In the genomic region with DNA sequence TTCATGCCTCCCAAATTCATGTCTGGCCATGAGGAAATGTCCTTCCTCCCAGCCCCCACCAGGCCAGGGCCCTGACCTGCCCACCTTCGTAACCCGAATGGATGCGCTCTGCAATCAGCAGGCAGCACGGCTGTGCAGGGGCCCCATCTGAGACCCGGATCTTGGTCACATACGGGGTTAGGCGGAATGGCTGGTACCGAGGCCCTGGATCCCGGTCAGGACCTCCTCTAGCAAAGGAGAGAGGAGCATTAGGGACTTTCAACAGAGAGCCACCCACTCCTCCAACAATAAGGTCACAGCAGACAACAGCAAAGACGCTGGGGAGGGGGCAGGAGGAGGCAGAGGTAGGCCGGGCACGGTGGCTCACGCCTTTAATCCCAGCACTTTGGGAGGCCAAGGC, we compare ENCODE assay signal across 26 cellular contexts. TPM values are rescaled to one million over a fixed set of nuclear protein-coding genes. Genes with fewer than 3 reads are reported as not detected.
DNase-seq lines count a peak whose midpoint lies in the region; ATAC-seq and TF ChIP-seq lines count a peak whose summit lies in the region.
"Had no signal": no experiment of that assay in that cellular context is flagged by ENCODE, and none has a peak within 500 bp of the region (broad histone marks: within the 10 kb centered on the region; RNA-seq: fewer than 3 reads in every experiment).

No MANE protein-coding gene starts in this region.

- peaks cover 45% of the 10 kb centered on the region for H3K36me3 ChIP-seq in breast epithelium
- peaks cover 30 to 71% (median 41%) of the 10 kb centered on the region in 3 experiments for H3K36me3 ChIP-seq in naive thymus-derived CD4-positive, alpha-beta T cell (ENCODE audit: control insufficient read depth in 2 of 3, insufficient read depth in 3 of 3, low read length in 3 of 3)
- H3K36me3 ChIP-seq in thyroid gland = peaks cover 73 to 77% of the 10 kb centered on the region in 2 donors

- peak overlapping the region in 1 of 4 donors; percentile 60 for H3K4me3 Mint-ChIP-seq in IgD-negative memory B cell
- peak overlapping the region in 3 of 10 donors; percentile 11 to 32 (median 29) for H3K4me3 Mint-ChIP-seq in naive thymus-derived CD4-positive, alpha-beta T cell
- H3K4me3 Mint-ChIP-seq: activated naive CD8-positive, alpha-beta T cell treated with anti-CD3 and anti-CD28 coated beads, Interleukin-2, amount 50 U/mL, for 24 hours; stimulated activated naive CD8-positive, alpha-beta T cell treated with anti-CD3 and anti-CD28 coated beads, Interleukin-15, Interleukin-2, amounts not matched to agents 100 ng/mL and 50 ng/mL, for 24 hours; T-helper 2 cell treated with Interferon-gamma antibody and Interleukin-4, amounts not matched to agents 5 μg/mL and 100 μg/mL, for 36 hours had no signal

- H3K27me3 Mint-ChIP-seq in IgD-negative memory B cell = peaks cover 5% of the 10 kb centered on the region
- H3K27me3 Mint-ChIP-seq in naive thymus-derived CD4-positive, alpha-beta T cell = no peaks in the 10 kb centered on the region
- H3K27me3 Mint-ChIP-seq: activated naive CD8-positive, alpha-beta T cell treated with anti-CD3 and anti-CD28 coated beads, Interleukin-2, amount 50 U/mL, for 24 hours; stimulated activated naive CD8-positive, alpha-beta T cell treated with anti-CD3 and anti-CD28 coated beads, Interleukin-15, Interleukin-2, amounts not matched to agents 100 ng/mL and 50 ng/mL, for 24 hours had no signal

- H3K4me1 ChIP-seq in breast epithelium = peaks cover 10 to 13% of the 10 kb centered on the region in 2 donors
- H3K4me1 ChIP-seq in naive thymus-derived CD4-positive, alpha-beta T cell (ENCODE audit: control insufficient read depth in 2 of 2, insufficient read depth in 2 of 2, low read length in 2 of 2) = peaks cover 26 to 33% of the 10 kb centered on the region in 2 donors
- peaks cover 27 to 28% of the 10 kb centered on the region in 2 donors for H3K4me1 ChIP-seq in thyroid gland

- TF ChIP-seq POLR2A in breast epithelium (IDR thresholded peaks at IDR 0.05) = no peak
- no peak for TF ChIP-seq POLR2A in thyroid gland (IDR thresholded peaks at IDR 0.05)

- H3K4me3 ChIP-seq in breast epithelium (peak overlapping the region in 1 of 3 donors; percentile 13), thyroid gland (replicated peaks in 1 of 3) (no peak overlapping the region)
- no peak overlapping the region for H3K4me3 ChIP-seq in naive thymus-derived CD4-positive, alpha-beta T cell (ENCODE audit: low read length)
- H3K4me3 ChIP-seq: HAP-1, MG63 had no signal

- peak overlapping the region in 2 of 3 donors; percentile 71 to 87 for H3K27ac Mint-ChIP-seq in IgD-negative memory B cell
- peak overlapping the region in 5 of 9 donors; percentile 14 to 71 (median 55) for H3K27ac Mint-ChIP-seq in naive thymus-derived CD4-positive, alpha-beta T cell
- H3K27ac Mint-ChIP-seq: activated naive CD8-positive, alpha-beta T cell treated with anti-CD3 and anti-CD28 coated beads, Interleukin-2, amount 50 U/mL, for 24 hours; CD4-positive, alpha-beta T cell; stimulated activated naive CD8-positive, alpha-beta T cell treated with anti-CD3 and anti-CD28 coated beads, Interleukin-15, Interleukin-2, amounts not matched to agents 100 ng/mL and 50 ng/mL, for 24 hours had no signal

- 94 to 96% methylated on average over 13 of the region's 13 CpGs for WGBS in thyroid gland, 2 donors

- intact Hi-C loops in breast epithelium (cut with DNase I; ENCODE audit: low total_unique reads) (no loop called here), thyroid gland (cut with DNase I) (loop anchor here (10.0 kb wide), 1 partner anchor 304 kb away; no protein-coding TSS in a partner anchor)
- intact Hi-C loops in naive thymus-derived CD4-positive, alpha-beta T cell (cut with micrococcal nuclease) = no loop called here

- TF ChIP-seq CTCF in breast epithelium (IDR thresholded peaks at IDR 0.05) (no peak), thyroid gland (IDR thresholded peaks at IDR 0.05) (no peak)

- no peak for ATAC-seq in naive thymus-derived CD4-positive, alpha-beta T cell
- ATAC-seq in activated CD4-positive, CD25-positive, alpha-beta regulatory T cell treated with anti-CD3 and anti-CD28 coated beads, Interleukin-2, amount 50 U/mL, for 24 hours = no peak
- ATAC-seq: activated naive CD8-positive, alpha-beta T cell treated with anti-CD3 and anti-CD28 coated beads, Interleukin-2, amount 50 U/mL, for 24 hours; left lobe of liver had no signal

- DNase-seq in breast epithelium (ENCODE audit: low spot score in 2 of 2) (no peak), thyroid gland (no peak), NOMO-1 (lab: John Stamatoyannopoulos, UW; ENCODE audit: unreplicated experiment in 2 of 2) (no peak), kidney glomerular epithelial cell (lab: John Stamatoyannopoulos, UW) (no peak)
- DNase-seq in naive thymus-derived CD4-positive, alpha-beta T cell = no peak
- DNase-seq: activated CD4-positive, alpha-beta T cell treated with anti-CD3 and anti-CD28 coated beads, Interleukin-2, amount 50 U/mL, for 4 hours; activated CD8-positive, alpha-beta memory T cell treated with anti-CD3 and anti-CD28 coated beads, Interleukin-2, amount 50 U/mL, for 4 hours; activated effector memory CD4-positive, alpha-beta T cell treated with Interleukin-2 at 50 U/mL for 16 hours; activated naive CD8-positive, alpha-beta T cell treated with anti-CD3 and anti-CD28 coated beads, Interleukin-2, amount 50 U/mL, for 24 hours; brain microvascular endothelial cell; CD4-positive, alpha-beta T cell; DMS53; GF-D8; glutamatergic neuron; MG63; NCI-H524 treated with DMSO at 0.1 percent for 48 hours; SK-N-SH; stimulated activated CD4-positive, alpha-beta T cell treated with anti-CD3 and anti-CD28 coated beads, Interleukin-12 subunit alpha, Interleukin-12 subunit beta, amount 100 ng/mL, for 4 hours had no signal

- H3K27me3 ChIP-seq in breast epithelium (no peaks in the 10 kb centered on the region), thyroid gland (no peaks in the 10 kb centered on the region)
- H3K27me3 ChIP-seq in naive thymus-derived CD4-positive, alpha-beta T cell (ENCODE audit: control insufficient read depth in 2 of 2, insufficient read depth in 2 of 2, low read length in 2 of 2) = no peaks in the 10 kb centered on the region
- H3K27me3 ChIP-seq: brain microvascular endothelial cell, MG63 had no signal

- POLR2A ChIA-PET in naive thymus-derived CD4-positive, alpha-beta T cell (lab: Charles Lee) = interaction anchor here (0.6 to 9.7 kb wide), 9 partner anchors 8 to 73 kb away, joined by 3 to 136 read pairs (median 5); no protein-coding TSS in a partner anchor

- CTCF ChIA-PET in naive thymus-derived CD4-positive, alpha-beta T cell (lab: Charles Lee) = interaction anchor here (0.7 kb wide), 1 partner anchor 88 kb away, joined by 4 read pairs; no protein-coding TSS in a partner anchor

- no peaks in the 10 kb centered on the region for H3K9me3 ChIP-seq in breast epithelium
- no peaks in the 10 kb centered on the region for H3K9me3 ChIP-seq in naive thymus-derived CD4-positive, alpha-beta T cell (ENCODE audit: control insufficient read depth in 2 of 3, low read length in 3 of 3)
- H3K9me3 ChIP-seq in thyroid gland = no peaks in the 10 kb centered on the region
- H3K9me3 ChIP-seq: HAP-1, MG63, SK-N-SH had no signal

- no peaks in the 10 kb centered on the region for H3K9me3 Mint-ChIP-seq in IgD-negative memory B cell
- peaks cover 0 to 30% (median 0%) of the 10 kb centered on the region in 11 donors for H3K9me3 Mint-ChIP-seq in naive thymus-derived CD4-positive, alpha-beta T cell
- H3K9me3 Mint-ChIP-seq: activated naive CD8-positive, alpha-beta T cell treated with anti-CD3 and anti-CD28 coated beads, Interleukin-2, amount 50 U/mL, for 24 hours; CD4-positive, alpha-beta T cell; stimulated activated naive CD8-positive, alpha-beta T cell treated with anti-CD3 and anti-CD28 coated beads, Interleukin-15, Interleukin-2, amounts not matched to agents 100 ng/mL and 50 ng/mL, for 24 hours; T-helper 2 cell treated with Interferon-gamma antibody and Interleukin-4, amounts not matched to agents 5 μg/mL and 100 μg/mL, for 36 hours had no signal

- H3K4me1 Mint-ChIP-seq in IgD-negative memory B cell = peaks cover 6 to 24% (median 16%) of the 10 kb centered on the region in 3 donors
- peaks cover 0 to 47% (median 29%) of the 10 kb centered on the region in 7 donors for H3K4me1 Mint-ChIP-seq in naive thymus-derived CD4-positive, alpha-beta T cell

- peaks cover 6% of the 10 kb centered on the region for H3K36me3 Mint-ChIP-seq in IgD-negative memory B cell
- peaks cover 6 to 42% (median 14%) of the 10 kb centered on the region in 5 donors for H3K36me3 Mint-ChIP-seq in naive thymus-derived CD4-positive, alpha-beta T cell

- peak overlapping the region; percentile 65 to 99 for H3K27ac ChIP-seq in breast epithelium
- no peak overlapping the region for H3K27ac ChIP-seq in naive thymus-derived CD4-positive, alpha-beta T cell (ENCODE audit: low read depth, low read length)
- H3K27ac ChIP-seq in thyroid gland = peak overlapping the region in 2 of 3 donors; percentile 70 to 98
- H3K27ac ChIP-seq: brain microvascular endothelial cell, VCaP had no signal

RNA-seq across cellular contexts. Expression of gene PER1, which starts 3.6 kb away (rescaled TPM):
- 12.6 TPM for polyA plus RNA-seq in IgD-negative memory B cell
- total RNA-seq in breast epithelium (100 to 1,000 TPM in 2 of 3 donors, 10 to 100 TPM in 1; 97.3 to 167 (median 115) TPM), thyroid gland (100 to 1,000 TPM in 3 of 4 donors, 10 to 100 TPM in 1; 85.2 to 148 (median 137) TPM)
- total RNA-seq in naive thymus-derived CD4-positive, alpha-beta T cell = 1,000 to 10,000 TPM in 2 of 5 experiments, 10 to 100 TPM in 3; 40.1 to 1,786 (median 95.0) TPM
- polyA plus RNA-seq in naive thymus-derived CD4-positive, alpha-beta T cell = 10 to 100 TPM in 1 of 2 donors, 1 to 10 TPM in 1; 7.9 to 12.1 TPM

RNA-seq across cellular contexts. Expression of gene VAMP2, which starts 14.2 kb away (rescaled TPM):
- polyA plus RNA-seq in IgD-negative memory B cell = 83.7 TPM
- 10 to 100 TPM; 21.8 to 30.2 (median 28.1) TPM for total RNA-seq in breast epithelium
- 100 to 1,000 TPM in 4 of 5 experiments, 10 to 100 TPM in 1; 87.1 to 256 (median 210) TPM for total RNA-seq in naive thymus-derived CD4-positive, alpha-beta T cell
- 10 to 100 TPM; 75.0 to 75.1 TPM for polyA plus RNA-seq in naive thymus-derived CD4-positive, alpha-beta T cell
- 10 to 100 TPM; 30.6 to 35.2 (median 33.4) TPM for total RNA-seq in thyroid gland

RNA-seq across cellular contexts. Expression of gene HES7, which starts 24.7 kb away (rescaled TPM):
- polyA plus RNA-seq in IgD-negative memory B cell = not detected
- total RNA-seq in breast epithelium = not detected
- under 1 TPM; 0.22 to 0.98 (median 0.41) TPM for total RNA-seq in naive thymus-derived CD4-positive, alpha-beta T cell
- not detected for polyA plus RNA-seq in naive thymus-derived CD4-positive, alpha-beta T cell
- 1 to 10 TPM in 1 of 4 donors, not detected in 3; 1.7 TPM for total RNA-seq in thyroid gland
- total RNA-seq: left lobe of liver, renal cortical epithelial cell had no signal

RNA-seq across cellular contexts. Expression of gene TMEM107, which starts 27.6 kb away (rescaled TPM):
- 35.2 TPM for polyA plus RNA-seq in IgD-negative memory B cell
- total RNA-seq in breast epithelium = 10 to 100 TPM; 15.7 to 83.1 (median 41.0) TPM
- total RNA-seq in naive thymus-derived CD4-positive, alpha-beta T cell = 10 to 100 TPM; 23.1 to 49.7 (median 26.5) TPM
- 10 to 100 TPM; 40.4 to 45.9 TPM for polyA plus RNA-seq in naive thymus-derived CD4-positive, alpha-beta T cell
- 10 to 100 TPM; 19.7 to 34.7 (median 32.2) TPM for total RNA-seq in thyroid gland

RNA-seq across cellular contexts. Expression of gene ALOXE3, which starts 30.2 kb away (rescaled TPM):
- polyA plus RNA-seq in IgD-negative memory B cell = not detected
- total RNA-seq in breast epithelium (under 1 TPM in 1 of 3 donors, not detected in 2; 0.73 TPM), thyroid gland (not detected)
- 1 to 10 TPM in 1 of 5 experiments, under 1 TPM in 3, not detected in 1; 0.22 to 1.6 (median 0.75) TPM for total RNA-seq in naive thymus-derived CD4-positive, alpha-beta T cell
- 1 to 10 TPM in 1 of 2 donors, under 1 TPM in 1; 0.11 to 1.6 TPM for polyA plus RNA-seq in naive thymus-derived CD4-positive, alpha-beta T cell
- total RNA-seq: left lobe of liver, renal cortical epithelial cell had no signal
